Comparison of ENCODE assay signal across 21 cellular contexts in the genomic region with DNA sequence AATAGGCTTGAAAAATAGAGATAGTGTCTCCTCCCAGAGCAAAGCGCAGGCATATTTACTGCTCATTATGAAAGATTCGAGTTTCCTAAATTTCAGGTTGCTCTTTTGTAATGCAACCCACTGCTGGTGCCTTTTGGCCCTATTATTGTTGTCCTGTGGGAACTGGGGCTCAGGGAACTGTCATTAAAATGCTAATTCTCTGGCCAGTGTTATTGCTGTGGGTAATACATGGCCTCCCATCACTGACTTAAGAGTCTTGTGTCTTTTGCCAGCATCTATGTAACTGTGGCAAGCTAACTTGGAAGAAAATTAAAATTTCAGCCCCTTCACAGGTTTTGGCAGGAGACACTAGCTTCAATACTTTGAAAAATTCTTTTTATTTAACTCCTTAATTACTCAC.
A peak's percentile ranks its signal among the peaks of the same experiment; 100 is the strongest.
DNase-seq lines count a peak whose midpoint lies in the region; ATAC-seq, FAIRE-seq and TF ChIP-seq lines count a peak whose summit lies in the region.
"Had no signal": no experiment of that assay in that cellular context is flagged by ENCODE, and none has a peak within 500 bp of the region (broad histone marks: within the 10 kb centered on the region; RNA-seq: fewer than 3 reads in every experiment).

No MANE protein-coding gene starts in this region.

- no peak overlapping the region for H3K27ac Mint-ChIP-seq in GM23338
- no peak overlapping the region for H3K27ac Mint-ChIP-seq in activated naive CD4-positive, alpha-beta T cell treated with anti-CD3 and anti-CD28 coated beads, Interleukin-2, amount 50 U/mL, for 72 hours
- H3K27ac Mint-ChIP-seq: CD14-positive monocyte; CD4-positive, alpha-beta memory T cell had no signal

- no peaks in the 10 kb centered on the region for H3K23me2 ChIP-seq in H1 (ENCODE audit: low read depth, low read length)

- H3K56ac ChIP-seq in H1 (replicated peaks; ENCODE audit: insufficient read length, low read depth, low read length) = no peak overlapping the region

- no peak overlapping the region for H2BK15ac ChIP-seq in H1 (ENCODE audit: low read length)

- DNase-seq in GM23338 (ENCODE audit: low spot score) = peak; percentile 11
- no peak for DNase-seq in H1 (ENCODE audit: low read depth in 1 of 2, low spot score in 2 of 2)
- DNase-seq in posterior cingulate gyrus = no peak
- no peak for DNase-seq in activated naive CD4-positive, alpha-beta T cell treated with anti-CD3 and anti-CD28 coated beads, Interleukin-2, amount 50 U/mL, for 72 hours (ENCODE audit: low spot score in 2 of 2)
- DNase-seq in globus pallidus (ENCODE audit: low spot score) = no peak
- DNase-seq in activated effector memory CD4-positive, alpha-beta T cell treated with Interleukin-2 at 50 U/mL for 16 hours = no peak
- DNase-seq: 8988T; CD4-positive, alpha-beta memory T cell; DMS 273 treated with DMSO at 0.1 percent for 48 hours; DMS53; GDM1; GOT3; HCEC 1CT; IMR-90 had no signal

- TF ChIP-seq EP300 in H1 (IDR thresholded peaks at IDR 0.05; ENCODE audit: borderline replicate concordance in 1 of 2, low read depth in 2 of 2, low read length in 2 of 2) = no peak

- no peak overlapping the region for H2BK120ac ChIP-seq in H1 (replicated peaks; ENCODE audit: low read depth, low read length)

- H2BK20ac ChIP-seq in H1 (ENCODE audit: low read length) = no peak overlapping the region

- H3K9me2 ChIP-seq in GM23338 (ENCODE audit: insufficient read depth) = no peaks in the 10 kb centered on the region

- peaks cover 29% of the 10 kb centered on the region for H3K4me1 Mint-ChIP-seq in GM23338
- H3K4me1 Mint-ChIP-seq: CD14-positive monocyte; CD4-positive, alpha-beta memory T cell had no signal

- H3K79me2 ChIP-seq in GM23338 (replicated peaks; ENCODE audit: insufficient read depth) = no peaks in the 10 kb centered on the region
- H3K79me2 ChIP-seq in H1 (ENCODE audit: control insufficient read depth in 1 of 2, insufficient read depth in 2 of 2, low read length in 2 of 2) = no peaks in the 10 kb centered on the region

- H3K9ac ChIP-seq in HUES64 (ENCODE audit: low read depth, low read length) (no peak overlapping the region), H1 (replicated peaks in 1 of 4; ENCODE audit: extremely low read depth in 1 of 4, low read depth in 3 of 4, low read length in 3 of 4) (no peak overlapping the region), iPS-18a (ENCODE audit: low read length) (no peak overlapping the region)
- H3K9ac ChIP-seq: BLaER1 had no signal

- no peak for TF ChIP-seq POLR2A in H1 (IDR thresholded peaks at IDR 0.05; ENCODE audit: control extremely low read depth in 1 of 2, low read depth in 2 of 2, low read length in 2 of 2)

- H3K9me3 ChIP-seq in HUES64 (ENCODE audit: insufficient read depth, low read depth, low read length) (no peaks in the 10 kb centered on the region), H1 (ENCODE audit: insufficient read depth in 2 of 2, low read depth in 1 of 2, low read length in 1 of 2) (no peaks in the 10 kb centered on the region), iPS-18a (ENCODE audit: control insufficient read depth, low read depth, low read length) (no peaks in the 10 kb centered on the region)
- H3K9me3 ChIP-seq: BLaER1 had no signal

- no peak overlapping the region for H3K18ac ChIP-seq in H1 (ENCODE audit: extremely low read depth, low read length)

- peaks cover 12% of the 10 kb centered on the region for H3K4me1 ChIP-seq in GM23338 (ENCODE audit: insufficient read depth)
- peaks cover 21% of the 10 kb centered on the region for H3K4me1 ChIP-seq in HUES64 (ENCODE audit: insufficient read depth, low read length)
- H3K4me1 ChIP-seq in H1 (replicated peaks in 1 of 4; ENCODE audit: control insufficient read depth in 3 of 4, insufficient read depth in 4 of 4, low read length in 3 of 4) = peaks cover 0 to 8% (median 5%) of the 10 kb centered on the region in 4 experiments; a peak in 3 of 7 replicates
- H3K4me1 ChIP-seq in iPS-18a (ENCODE audit: control insufficient read depth, low read depth, low read length) = peaks cover 27% of the 10 kb centered on the region
- H3K4me1 ChIP-seq: BLaER1 had no signal

- H3K36me3 ChIP-seq in GM23338 (ENCODE audit: insufficient read depth) (no peaks in the 10 kb centered on the region), HUES64 (ENCODE audit: insufficient read depth, low read length) (no peaks in the 10 kb centered on the region), H1 (ENCODE audit: control insufficient read depth in 2 of 4, insufficient read depth in 4 of 4, low read length in 3 of 4) (no peaks in the 10 kb centered on the region; a peak in 1 of 8 replicates), iPS-18a (ENCODE audit: control insufficient read depth, low read depth, low read length) (no peaks in the 10 kb centered on the region)
- H3K36me3 ChIP-seq: BLaER1 had no signal

- no peaks in the 10 kb centered on the region for H3K79me1 ChIP-seq in H1 (ENCODE audit: low read depth, low read length)

- no peak overlapping the region for H2BK5ac ChIP-seq in H1 (ENCODE audit: low read depth, low read length)

- TF ChIP-seq CTCF in GM23338 (conservative IDR thresholded peaks at IDR 0.05; ENCODE audit: low read depth in 2 of 2) (no peak), H1 (IDR thresholded peaks at IDR 0.05; ENCODE audit: control extremely low read depth in 1 of 3, insufficient read depth in 1 of 3, low read depth in 1 of 3, low read length in 3 of 3) (no peak)

- WGBS in HUES64 = 14% methylated on average over 2 of the region's 2 CpGs
- 19% methylated on average over 2 of the region's 2 CpGs; no CpG with 5 or more reads in 1 of the 2 experiments for WGBS in H1 (ENCODE audit: extremely low coverage in 1 of 2, insufficient coverage in 1 of 2, insufficient read length in 1 of 2, insufficient replicate concordance in 2 of 2, low coverage in 1 of 2, low lambda C conversion rate in 2 of 2, missing lambda C conversion rate in 1 of 2), 2 experiments

- H4K20me1 ChIP-seq in GM23338 (replicated peaks; ENCODE audit: insufficient read depth) (no peaks in the 10 kb centered on the region), H1 (replicated peaks in 1 of 2; ENCODE audit: control insufficient read depth in 1 of 2, insufficient read depth in 2 of 2, low read length in 2 of 2) (no peaks in the 10 kb centered on the region)
- H4K20me1 ChIP-seq: BLaER1 had no signal

- H3K4me3 ChIP-seq in GM23338 = peak overlapping the region; percentile 30
- H3K4me3 ChIP-seq in HUES64 (ENCODE audit: low read length) = peak overlapping the region; percentile 8
- peak overlapping the region in 2 of 4 experiments; percentile 8 to 42; a peak in 3 of 8 replicates for H3K4me3 ChIP-seq in H1 (ENCODE audit: extremely low read depth in 1 of 4, insufficient read depth in 2 of 4, low read depth in 3 of 4, low read length in 4 of 4)
- peak overlapping the region; percentile 43 for H3K4me3 ChIP-seq in iPS-18a (ENCODE audit: low read length)
- H3K4me3 ChIP-seq: BLaER1, K562 had no signal

- H3K27ac ChIP-seq in GM23338 (ENCODE audit: low read depth) = no peak overlapping the region
- peak overlapping the region; percentile 51; the same call in 1 of the 2 replicates for H3K27ac ChIP-seq in HUES64 (ENCODE audit: low read depth, low read length)
- H3K27ac ChIP-seq in H1 (ENCODE audit: low read depth, low read length) = no peak overlapping the region
- no peak overlapping the region for H3K27ac ChIP-seq in iPS-18a (ENCODE audit: low read length)
- H3K27ac ChIP-seq: BLaER1 had no signal

- H4K8ac ChIP-seq in H1 (ENCODE audit: extremely low read depth, insufficient read depth, low read length) = no peak overlapping the region

- H3K27me3 ChIP-seq in GM23338 (ENCODE audit: insufficient read depth) = no peaks in the 10 kb centered on the region
- no peaks in the 10 kb centered on the region for H3K27me3 ChIP-seq in HUES64 (ENCODE audit: insufficient read depth, low read length)
- H3K27me3 ChIP-seq in H1 (replicated peaks in 1 of 4; ENCODE audit: control insufficient read depth in 3 of 4, extremely low read depth in 1 of 4, insufficient read depth in 3 of 4, low read length in 3 of 4) = no peaks in the 10 kb centered on the region
- no peaks in the 10 kb centered on the region for H3K27me3 ChIP-seq in iPS-18a (ENCODE audit: control insufficient read depth, insufficient read depth, low read length)
- H3K27me3 ChIP-seq: BLaER1 had no signal

- H2AK5ac ChIP-seq in H1 (ENCODE audit: low read depth, low read length) = no peak overlapping the region

- no peak for TF ChIP-seq RAD21 in H1 (IDR thresholded peaks at IDR 0.05 in 1 of 2, conservative IDR thresholded peaks at IDR 0.05 in 1 of 2; ENCODE audit: low read depth in 2 of 2, low read length in 2 of 2)

- H3K4me2 ChIP-seq in GM23338 (peak overlapping the region; percentile 48), H1 (ENCODE audit: insufficient read depth in 1 of 2, low read depth in 2 of 2, low read length in 2 of 2) (peak overlapping the region; percentile 60 to 63)
- H3K4me2 ChIP-seq: BLaER1 had no signal

- FAIRE-seq in H1 (lab: Jason Lieb, UNC) = no peak
- FAIRE-seq: GM12892, GM18507, K562 had no signal

- no peak overlapping the region for H4K5ac ChIP-seq in H1 (ENCODE audit: insufficient read length, low read depth, low read length)

- POLR2A ChIA-PET in H1 (lab: Charles Lee; ENCODE audit: partially characterized antibody) = no interaction called here

- H3K4ac ChIP-seq in H1 (replicated peaks; ENCODE audit: insufficient read length, low read depth, low read length) = no peak overlapping the region

- peak overlapping the region; percentile 47; the same call in 2 of the 3 replicates for H3K4me3 Mint-ChIP-seq in GM23338
- H3K4me3 Mint-ChIP-seq: CD14-positive monocyte; CD4-positive, alpha-beta memory T cell had no signal

- H3K14ac ChIP-seq in H1 (ENCODE audit: insufficient read length) = no peak overlapping the region

- intact Hi-C loops in posterior cingulate gyrus (cut with DNase I) = no loop called here

- H3K27me3 Mint-ChIP-seq in GM23338 (ENCODE audit: insufficient read depth, low read depth, poor library complexity) = no peaks in the 10 kb centered on the region
- H3K27me3 Mint-ChIP-seq: CD4-positive, alpha-beta memory T cell had no signal

- no peak overlapping the region for H4K91ac ChIP-seq in H1 (replicated peaks; ENCODE audit: insufficient read length, low read length)

- CTCF ChIA-PET in H1 (lab: Charles Lee; ENCODE audit: partially characterized antibody) = interaction anchor here (1.0 to 1.4 kb wide), 4 partner anchors 9 to 194 kb away, joined by 3 to 5 read pairs (median 3); no protein-coding TSS in a partner anchor

- H2BK12ac ChIP-seq in H1 (ENCODE audit: low read depth, low read length) = no peak overlapping the region

- no peak overlapping the region for H3K23ac ChIP-seq in H1 (ENCODE audit: insufficient read length)

- no peaks in the 10 kb centered on the region for H3K9me3 Mint-ChIP-seq in GM23338
- H3K9me3 Mint-ChIP-seq in activated naive CD4-positive, alpha-beta T cell treated with anti-CD3 and anti-CD28 coated beads, Interleukin-2, amount 50 U/mL, for 72 hours = peaks cover 0 to 4% of the 10 kb centered on the region in 2 donors

- peak; percentile 91 for ATAC-seq in GM23338
- no peak for ATAC-seq in activated naive CD4-positive, alpha-beta T cell treated with anti-CD3 and anti-CD28 coated beads, Interleukin-2, amount 50 U/mL, for 72 hours
- ATAC-seq: K562 had no signal

- no peak overlapping the region for H2AFZ ChIP-seq in GM23338
- no peak overlapping the region for H2AFZ ChIP-seq in H1 (ENCODE audit: low read length)

- H3F3A ChIP-seq in GM23338 (replicated peaks; ENCODE audit: low read depth) = no peaks in the 10 kb centered on the region

- no peaks in the 10 kb centered on the region; the same call in 2 of the 3 replicates for H3K36me3 Mint-ChIP-seq in GM23338 (ENCODE audit: low read depth)
- H3K36me3 Mint-ChIP-seq in activated naive CD4-positive, alpha-beta T cell treated with anti-CD3 and anti-CD28 coated beads, Interleukin-2, amount 50 U/mL, for 72 hours = no peaks in the 10 kb centered on the region
- H3K36me3 Mint-ChIP-seq: CD14-positive monocyte; CD4-positive, alpha-beta memory T cell had no signal
